1 cellular context compared by ENCODE assay signal in the genomic region with DNA sequence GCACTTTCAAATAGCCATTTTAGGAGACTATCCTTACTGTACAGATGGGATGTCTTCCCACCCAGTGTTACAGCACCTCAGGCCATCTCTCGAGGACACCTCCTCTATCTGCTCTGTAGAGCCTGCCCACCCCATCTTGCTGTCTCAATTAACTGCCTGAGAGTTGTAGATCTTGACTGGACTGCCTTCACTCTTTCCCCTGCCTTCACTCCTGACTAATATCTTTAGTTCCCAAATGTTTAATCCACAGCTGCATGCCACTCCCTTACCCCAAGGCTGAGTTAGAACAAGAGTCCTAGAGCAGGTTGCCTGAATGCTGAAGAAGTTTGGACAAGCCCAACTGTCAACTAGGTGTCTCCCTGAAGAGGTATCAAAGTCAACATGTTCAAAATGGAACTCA.
TF ChIP-seq lines count a peak whose summit lies in the region.

No MANE protein-coding gene starts in this region.

TF ChIP-seq in K562, 482 proteins besides CTCF, POLR2A, EP300 and RAD21:
- TF ChIP-seq CBFA2T2 (conservative IDR thresholded peaks at IDR 0.05) (peak; percentile 66; the same call in 1 of the 2 replicates), EHMT2 (IDR thresholded peaks at IDR 0.05) (peak; percentile 67; the same call in 1 of the 2 replicates), NCOR1 (IDR thresholded peaks at IDR 0.05) (peak; percentile 37; the same call in 1 of the 2 replicates), ZNF184 (CRISPR knock-in tag; IDR thresholded peaks at IDR 0.05) (no peak), TCF7 (IDR thresholded peaks at IDR 0.05; ENCODE audit: borderline replicate concordance) (no peak), HDAC1 (IDR thresholded peaks at IDR 0.05) (peak in 1 of 2 experiments; percentile 33; a peak in 1 of 4 replicates), TCF3 (CRISPR knock-in tag; IDR thresholded peaks at IDR 0.05) (peak; percentile 39; the same call in 1 of the 2 replicates), TEAD4 (IDR thresholded peaks at IDR 0.05; ENCODE audit: low read length) (0 out of 2 replicates have a peak, but pooled peaks have one; percentile 41), TEAD4 (CRISPR knock-in tag; IDR thresholded peaks at IDR 0.05; ENCODE audit: borderline replicate concordance) (no peak), ZNF436 (CRISPR knock-in tag; IDR thresholded peaks at IDR 0.05) (no peak), ZNF79 (CRISPR knock-in tag; IDR thresholded peaks at IDR 0.05; ENCODE audit: low read depth) (no peak), TAL1 (IDR thresholded peaks at IDR 0.05) (peak; percentile 16; the same call in 1 of the 2 replicates), GABPB2 (CRISPR knock-in tag; conservative IDR thresholded peaks at IDR 0.05) (no peak), ARID1B (IDR thresholded peaks at IDR 0.05) (peak; percentile 30; the same call in 1 of the 2 replicates), PHF21A (IDR thresholded peaks at IDR 0.05; ENCODE audit: borderline replicate concordance, low read depth) (no peak), CBFA2T3 (IDR thresholded peaks at IDR 0.05) (peak; percentile 76), SMARCA5 (IDR thresholded peaks at IDR 0.05) (no peak), MTA2 (IDR thresholded peaks at IDR 0.05; ENCODE audit: low read depth) (0 out of 2 replicates have a peak, but pooled peaks have one; percentile 34), PRMT5 (CRISPR knock-in tag; IDR thresholded peaks at IDR 0.05) (no peak), ZNF561 (CRISPR knock-in tag; conservative IDR thresholded peaks at IDR 0.05) (no peak), ZNF324 (CRISPR knock-in tag; IDR thresholded peaks at IDR 0.05) (no peak), HDGF (IDR thresholded peaks at IDR 0.05) (peak; percentile 64; the same call in 1 of the 2 replicates)
- TF ChIP-seq, protein P1, sequence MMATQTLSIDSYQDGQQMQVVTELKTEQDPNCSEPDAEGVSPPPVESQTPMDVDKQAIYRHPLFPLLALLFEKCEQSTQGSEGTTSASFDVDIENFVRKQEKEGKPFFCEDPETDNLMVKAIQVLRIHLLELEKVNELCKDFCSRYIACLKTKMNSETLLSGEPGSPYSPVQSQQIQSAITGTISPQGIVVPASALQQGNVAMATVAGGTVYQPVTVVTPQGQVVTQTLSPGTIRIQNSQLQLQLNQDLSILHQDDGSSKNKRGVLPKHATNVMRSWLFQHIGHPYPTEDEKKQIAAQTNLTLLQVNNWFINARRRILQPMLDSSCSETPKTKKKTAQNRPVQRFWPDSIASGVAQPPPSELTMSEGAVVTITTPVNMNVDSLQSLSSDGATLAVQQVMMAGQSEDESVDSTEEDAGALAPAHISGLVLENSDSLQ (IDR thresholded peaks at IDR 0.05), result peak; percentile 10; the same call in 1 of the 2 replicates
- TF ChIP-seq, protein P2, sequence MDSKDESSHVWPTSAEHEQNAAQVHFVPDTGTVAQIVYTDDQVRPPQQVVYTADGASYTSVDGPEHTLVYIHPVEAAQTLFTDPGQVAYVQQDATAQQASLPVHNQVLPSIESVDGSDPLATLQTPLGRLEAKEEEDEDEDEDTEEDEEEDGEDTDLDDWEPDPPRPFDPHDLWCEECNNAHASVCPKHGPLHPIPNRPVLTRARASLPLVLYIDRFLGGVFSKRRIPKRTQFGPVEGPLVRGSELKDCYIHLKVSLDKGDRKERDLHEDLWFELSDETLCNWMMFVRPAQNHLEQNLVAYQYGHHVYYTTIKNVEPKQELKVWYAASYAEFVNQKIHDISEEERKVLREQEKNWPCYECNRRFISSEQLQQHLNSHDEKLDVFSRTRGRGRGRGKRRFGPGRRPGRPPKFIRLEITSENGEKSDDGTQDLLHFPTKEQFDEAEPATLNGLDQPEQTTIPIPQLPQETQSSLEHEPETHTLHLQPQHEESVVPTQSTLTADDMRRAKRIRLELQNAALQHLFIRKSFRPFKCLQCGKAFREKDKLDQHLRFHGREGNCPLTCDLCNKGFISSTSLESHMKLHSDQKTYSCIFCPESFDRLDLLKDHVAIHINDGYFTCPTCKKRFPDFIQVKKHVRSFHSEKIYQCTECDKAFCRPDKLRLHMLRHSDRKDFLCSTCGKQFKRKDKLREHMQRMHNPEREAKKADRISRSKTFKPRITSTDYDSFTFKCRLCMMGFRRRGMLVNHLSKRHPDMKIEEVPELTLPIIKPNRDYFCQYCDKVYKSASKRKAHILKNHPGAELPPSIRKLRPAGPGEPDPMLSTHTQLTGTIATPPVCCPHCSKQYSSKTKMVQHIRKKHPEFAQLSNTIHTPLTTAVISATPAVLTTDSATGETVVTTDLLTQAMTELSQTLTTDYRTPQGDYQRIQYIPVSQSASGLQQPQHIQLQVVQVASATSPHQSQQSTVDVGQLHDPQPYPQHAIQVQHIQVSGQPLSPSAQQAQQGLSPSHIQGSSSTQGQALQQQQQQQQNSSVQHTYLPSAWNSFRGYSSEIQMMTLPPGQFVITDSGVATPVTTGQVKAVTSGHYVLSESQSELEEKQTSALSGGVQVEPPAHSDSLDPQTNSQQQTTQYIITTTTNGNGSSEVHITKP (IDR thresholded peaks at IDR 0.05; ENCODE audit: partially characterized antibody), result peak; percentile 11
TF ChIP-seq in K562: peak in this region for 13.
